ENCODE assay signal across 13 cellular contexts in genomic region chr10:22657028-22657427, GRCh38. TPM values are rescaled to one million over a fixed set of nuclear protein-coding genes. Genes with fewer than 3 reads are reported as not detected.
DNase-seq lines count a peak whose midpoint lies in the region; ATAC-seq and TF ChIP-seq lines count a peak whose summit lies in the region.
"Had no signal": no experiment of that assay in that cellular context is flagged by ENCODE, and none has a peak within 500 bp of the region (broad histone marks: within the 10 kb centered on the region; RNA-seq: fewer than 3 reads in every experiment).

No MANE protein-coding gene starts in this region.

- H3K4me1 Mint-ChIP-seq in activated CD8-positive, alpha-beta memory T cell treated with anti-CD3 and anti-CD28 coated beads, Interleukin-2, amount 10 ng/mL, durations not matched to agents 7 days and 5 days = peaks cover 89% of the 10 kb centered on the region
- H3K4me1 Mint-ChIP-seq in activated CD4-positive, alpha-beta memory T cell treated with anti-CD3 and anti-CD28 coated beads for 36 hours (ENCODE audit: low read depth) = peaks cover 95% of the 10 kb centered on the region
- peaks cover 95% of the 10 kb centered on the region for H3K4me1 Mint-ChIP-seq in stimulated activated memory B cell treated with anti-CD40 and anti-IgM and Interleukin-4, amounts not matched to agents 10 μg/mL and 1 μg/mL and 100 μg/mL, for 72 hours

- no peak overlapping the region for H3K4me3 Mint-ChIP-seq in activated CD8-positive, alpha-beta memory T cell treated with anti-CD3 and anti-CD28 coated beads, Interleukin-2, amount 10 ng/mL, durations not matched to agents 7 days and 5 days
- no peak overlapping the region for H3K4me3 Mint-ChIP-seq in activated CD4-positive, alpha-beta memory T cell treated with anti-CD3 and anti-CD28 coated beads for 36 hours
- H3K4me3 Mint-ChIP-seq in stimulated activated memory B cell treated with anti-CD40 and anti-IgM and Interleukin-4, amounts not matched to agents 10 μg/mL and 1 μg/mL and 100 μg/mL, for 72 hours = no peak overlapping the region

- no peak for ATAC-seq in activated CD8-positive, alpha-beta memory T cell treated with anti-CD3 and anti-CD28 coated beads, Interleukin-2, amount 10 ng/mL, durations not matched to agents 7 days and 5 days
- peak; percentile 64 to 79 for ATAC-seq in left cardiac atrium
- no peak for ATAC-seq in stimulated activated memory B cell treated with anti-CD40 and anti-IgM and Interleukin-4, amounts not matched to agents 10 μg/mL and 1 μg/mL and 100 μg/mL, for 72 hours

- H3K36me3 Mint-ChIP-seq in activated CD8-positive, alpha-beta memory T cell treated with anti-CD3 and anti-CD28 coated beads, Interleukin-2, amount 10 ng/mL, durations not matched to agents 7 days and 5 days = peaks cover 23% of the 10 kb centered on the region
- H3K36me3 Mint-ChIP-seq in activated CD4-positive, alpha-beta memory T cell treated with anti-CD3 and anti-CD28 coated beads for 36 hours = peaks cover 18% of the 10 kb centered on the region
- H3K36me3 Mint-ChIP-seq in stimulated activated memory B cell treated with anti-CD40 and anti-IgM and Interleukin-4, amounts not matched to agents 10 μg/mL and 1 μg/mL and 100 μg/mL, for 72 hours = peaks cover 10% of the 10 kb centered on the region

- intact Hi-C loops in activated CD4-positive, alpha-beta memory T cell treated with anti-CD3 and anti-CD28 coated beads for 36 hours (cut with micrococcal nuclease) = loop anchor here (10.0 kb wide), 3 partner anchors 222 to 678 kb away; no protein-coding TSS in a partner anchor
- intact Hi-C loops in left cardiac atrium (cut with DNase I) = no loop called here

- no peaks in the 10 kb centered on the region for H3K9me3 Mint-ChIP-seq in activated CD8-positive, alpha-beta memory T cell treated with anti-CD3 and anti-CD28 coated beads, Interleukin-2, amount 10 ng/mL, durations not matched to agents 7 days and 5 days (ENCODE audit: low read depth)
- H3K9me3 Mint-ChIP-seq in activated CD4-positive, alpha-beta memory T cell treated with anti-CD3 and anti-CD28 coated beads for 36 hours = no peaks in the 10 kb centered on the region
- no peaks in the 10 kb centered on the region for H3K9me3 Mint-ChIP-seq in stimulated activated memory B cell treated with anti-CD40 and anti-IgM and Interleukin-4, amounts not matched to agents 10 μg/mL and 1 μg/mL and 100 μg/mL, for 72 hours

- H3K4me3 ChIP-seq in foreskin fibroblast (ENCODE audit: low read depth in 1 of 2, low read length in 2 of 2) = no peak overlapping the region
- H3K4me3 ChIP-seq: breast epithelium had no signal

- no peak for TF ChIP-seq CTCF in foreskin fibroblast (IDR thresholded peaks at IDR 0.05; ENCODE audit: low read depth, low read length)

- peak overlapping the region; percentile 88 for H3K27ac Mint-ChIP-seq in activated CD8-positive, alpha-beta memory T cell treated with anti-CD3 and anti-CD28 coated beads, Interleukin-2, amount 10 ng/mL, durations not matched to agents 7 days and 5 days
- peak overlapping the region; percentile 84 for H3K27ac Mint-ChIP-seq in activated CD4-positive, alpha-beta memory T cell treated with anti-CD3 and anti-CD28 coated beads for 36 hours
- H3K27ac Mint-ChIP-seq in stimulated activated memory B cell treated with anti-CD40 and anti-IgM and Interleukin-4, amounts not matched to agents 10 μg/mL and 1 μg/mL and 100 μg/mL, for 72 hours = peak overlapping the region; percentile 66

- POLR2A ChIA-PET in activated CD4-positive, alpha-beta memory T cell treated with anti-CD3 and anti-CD28 coated beads for 36 hours (lab: Charles Lee) = interaction anchor here (1.1 to 1.3 kb wide), 3 partner anchors 12 to 55 kb away, joined by 3 read pairs; no protein-coding TSS in a partner anchor

- DNase-seq in activated CD8-positive, alpha-beta memory T cell treated with anti-CD3 and anti-CD28 coated beads, Interleukin-2, amount 10 ng/mL, durations not matched to agents 7 days and 5 days = no peak
- no peak for DNase-seq in activated CD8-positive, alpha-beta memory T cell treated with anti-CD3 and anti-CD28 coated beads, Interleukin-2, amount 50 U/mL, for 4 hours
- no peak for DNase-seq in activated CD4-positive, alpha-beta memory T cell treated with anti-CD3 and anti-CD28 coated beads for 36 hours
- DNase-seq in left cardiac atrium (no peak), foreskin fibroblast (no peak), NCI-H526 treated with DMSO at 0.1 percent for 48 hours (lab: John Stamatoyannopoulos, UW) (no peak), islet precursor cell (no peak)
- DNase-seq: head of caudate nucleus, NCI-H1417, NCI-H510A treated with DMSO at 0.1 percent for 48 hours, small intestine had no signal

- H3K27me3 Mint-ChIP-seq in activated CD8-positive, alpha-beta memory T cell treated with anti-CD3 and anti-CD28 coated beads, Interleukin-2, amount 10 ng/mL, durations not matched to agents 7 days and 5 days = no peaks in the 10 kb centered on the region
- H3K27me3 Mint-ChIP-seq in activated CD4-positive, alpha-beta memory T cell treated with anti-CD3 and anti-CD28 coated beads for 36 hours = no peaks in the 10 kb centered on the region
- no peaks in the 10 kb centered on the region for H3K27me3 Mint-ChIP-seq in stimulated activated memory B cell treated with anti-CD40 and anti-IgM and Interleukin-4, amounts not matched to agents 10 μg/mL and 1 μg/mL and 100 μg/mL, for 72 hours

- CTCF ChIA-PET in activated CD8-positive, alpha-beta memory T cell treated with anti-CD3 and anti-CD28 coated beads, Interleukin-2, amount 10 ng/mL, durations not matched to agents 7 days and 5 days (lab: Charles Lee) = interaction anchor here (1.0 to 2.9 kb wide), 8 partner anchors 8 to 83 kb away, joined by 3 to 11 read pairs (median 4); no protein-coding TSS in a partner anchor
- CTCF ChIA-PET in activated CD4-positive, alpha-beta memory T cell treated with anti-CD3 and anti-CD28 coated beads for 36 hours (lab: Charles Lee) = interaction anchor here (0.8 to 4.5 kb wide), 5 partner anchors 8 to 26 kb away, joined by 4 to 22 read pairs (median 5); no protein-coding TSS in a partner anchor

RNA-seq across cellular contexts. Expression of gene PIP4K2A, which starts 57.4 kb away (rescaled TPM):
- total RNA-seq in activated CD8-positive, alpha-beta memory T cell treated with anti-CD3 and anti-CD28 coated beads, Interleukin-2, amount 10 ng/mL, durations not matched to agents 7 days and 5 days = 100 to 1,000 TPM; 129 to 136 TPM
- 100 to 1,000 TPM; 107 to 108 TPM for total RNA-seq in activated CD4-positive, alpha-beta memory T cell treated with anti-CD3 and anti-CD28 coated beads for 36 hours
- total RNA-seq in left cardiac atrium = 10 to 100 TPM; 21.1 to 24.5 TPM

Comparison
In these comparisons a context has a peak if more than half of its experiments do, and no peak if none do; other contexts are left out.
1. ATAC-seq: peak in left cardiac atrium (2 of 2); none in activated CD8-positive, alpha-beta memory T cell treated with anti-CD3 and anti-CD28 coated beads, Interleukin-2, amount 10 ng/mL, durations not matched to agents 7 days and 5 days (single experiment) and stimulated activated memory B cell treated with anti-CD40 and anti-IgM and Interleukin-4, amounts not matched to agents 10 μg/mL and 1 μg/mL and 100 μg/mL, for 72 hours (single experiment).
2. RNA of gene PIP4K2A, which starts 57.4 kb away (total RNA-seq): 129 to 136 TPM in activated CD8-positive, alpha-beta memory T cell treated with anti-CD3 and anti-CD28 coated beads, Interleukin-2, amount 10 ng/mL, durations not matched to agents 7 days and 5 days and 107 to 108 TPM in activated CD4-positive, alpha-beta memory T cell treated with anti-CD3 and anti-CD28 coated beads for 36 hours; 21.1 to 24.5 TPM in left cardiac atrium; every median in the first group is over 4 times any median in the second.
3. Peak in every context shown above with its lines, with median percentiles within 50 percentile points of each other: H3K27ac Mint-ChIP-seq.